Comparison of ENCODE assay signal across 14 cellular contexts in genomic region chr11:35211952-35212351, GRCh38.
A peak's percentile ranks its signal among the peaks of the same experiment; 100 is the strongest.
DNase-seq lines count a peak whose midpoint lies in the region; TF ChIP-seq lines count a peak whose summit lies in the region.
"Had no signal": no experiment of that assay in that cellular context is flagged by ENCODE, and none has a peak within 500 bp of the region (broad histone marks: within the 10 kb centered on the region; RNA-seq: fewer than 3 reads in every experiment).

No MANE protein-coding gene starts in this region.

- DNase-seq in CD1c-positive myeloid dendritic cell (ENCODE audit: extremely low spot score) = peak; percentile 95
- peak; percentile 69 for DNase-seq in NB4 (ENCODE audit: low read depth)
- no peak for DNase-seq in ascending aorta (ENCODE audit: low spot score in 2 of 2)
- no peak for DNase-seq in AG08395 (ENCODE audit: low spot score)
- DNase-seq in NCI-H2196 (lab: John Stamatoyannopoulos, UW; ENCODE audit: unreplicated experiment) = no peak
- no peak for DNase-seq in DMS153 (lab: John Stamatoyannopoulos, UW)
- no peak for DNase-seq in activated CD4-positive, alpha-beta T cell treated with anti-CD3 and anti-CD28 coated beads, Interleukin-2, amount 10 ng/mL, durations not matched to agents 7 days and 5 days
- DNase-seq: C1 segment of cervical spinal cord; islet precursor cell; stimulated activated CD4-positive, alpha-beta T cell treated with anti-CD3 and anti-CD28 coated beads, Interleukin-15, amount 100 ng/mL, for 24 hours; stimulated activated CD8-positive, alpha-beta memory T cell treated with anti-CD3 and anti-CD28 coated beads, Interleukin-4, amount 100 ng/mL, for 48 hours had no signal

- H3K4me1 Mint-ChIP-seq in activated CD4-positive, alpha-beta T cell treated with anti-CD3 and anti-CD28 coated beads, Interleukin-2, amount 10 ng/mL, durations not matched to agents 7 days and 5 days = peaks cover 42% of the 10 kb centered on the region

- TF ChIP-seq POLR2A in NB4 (IDR thresholded peaks at IDR 0.05; ENCODE audit: extremely low read depth, insufficient read length) = no peak

- peak overlapping the region; percentile 35 to 66 for H3K27ac ChIP-seq in ascending aorta
- H3K27ac ChIP-seq in neutrophil = peak overlapping the region; percentile 93
- H3K27ac ChIP-seq: KMS-11 had no signal

- H3K36me3 ChIP-seq in ascending aorta = peaks cover 14 to 56% of the 10 kb centered on the region in 2 donors
- H3K36me3 ChIP-seq in neutrophil = peaks cover 36% of the 10 kb centered on the region

- no peak overlapping the region for H3K27ac Mint-ChIP-seq in activated CD4-positive, alpha-beta T cell treated with anti-CD3 and anti-CD28 coated beads, Interleukin-2, amount 10 ng/mL, durations not matched to agents 7 days and 5 days
- H3K27ac Mint-ChIP-seq: activated T-helper 2 cell treated with anti-CD3 and anti-CD28 coated beads, Interferon-gamma antibody, Interleukin-2, Interleukin-4, amounts not matched to agents 10 μg/mL and 5 μg/mL and 100 μg/mL, durations not matched to agents 14 hours and 24 hours and 36 hours had no signal

- H3K4me3 Mint-ChIP-seq in activated CD4-positive, alpha-beta T cell treated with anti-CD3 and anti-CD28 coated beads, Interleukin-2, amount 10 ng/mL, durations not matched to agents 7 days and 5 days = no peak overlapping the region

- POLR2A ChIA-PET in activated CD4-positive, alpha-beta T cell treated with anti-CD3 and anti-CD28 coated beads, Interleukin-2, amount 10 ng/mL, durations not matched to agents 7 days and 5 days (lab: Charles Lee) = no interaction called here

- TF ChIP-seq CTCF in NB4 (IDR thresholded peaks at IDR 0.05; ENCODE audit: low read depth, low read length) (no peak), ascending aorta (IDR thresholded peaks at IDR 0.05) (no peak), neutrophil (IDR thresholded peaks at IDR 0.05) (no peak)

- no peak overlapping the region for H3K4me3 ChIP-seq in NB4 (ENCODE audit: low read depth, low read length)
- H3K4me3 ChIP-seq in ascending aorta = no peak overlapping the region
- H3K4me3 ChIP-seq in neutrophil (ENCODE audit: low read depth in 1 of 2, low read length in 1 of 2) = peak overlapping the region; percentile 18 to 38

- intact Hi-C loops in ascending aorta (cut with DNase I) = loop anchor here (5.0 kb wide), 1 partner anchor 40 kb away; no protein-coding TSS in a partner anchor

- CTCF ChIA-PET in activated CD4-positive, alpha-beta T cell treated with anti-CD3 and anti-CD28 coated beads, Interleukin-2, amount 10 ng/mL, durations not matched to agents 7 days and 5 days (lab: Charles Lee) = no interaction called here

- H3K36me3 Mint-ChIP-seq in activated CD4-positive, alpha-beta T cell treated with anti-CD3 and anti-CD28 coated beads, Interleukin-2, amount 10 ng/mL, durations not matched to agents 7 days and 5 days (ENCODE audit: low read depth) = peaks cover 97% of the 10 kb centered on the region

- H3K9me3 Mint-ChIP-seq in activated CD4-positive, alpha-beta T cell treated with anti-CD3 and anti-CD28 coated beads, Interleukin-2, amount 10 ng/mL, durations not matched to agents 7 days and 5 days = peaks cover 39% of the 10 kb centered on the region

- H3K4me1 ChIP-seq in ascending aorta (peaks cover 0 to 7% of the 10 kb centered on the region in 2 donors), neutrophil (ENCODE audit: control insufficient read depth in 1 of 2, insufficient read depth in 1 of 2, low read depth in 1 of 2, low read length in 1 of 2) (peaks cover 61 to 66% of the 10 kb centered on the region in 2 experiments)

- no peaks in the 10 kb centered on the region for H3K9me3 ChIP-seq in ascending aorta
- no peaks in the 10 kb centered on the region for H3K9me3 ChIP-seq in neutrophil

- H3K27me3 Mint-ChIP-seq in activated CD4-positive, alpha-beta T cell treated with anti-CD3 and anti-CD28 coated beads, Interleukin-2, amount 10 ng/mL, durations not matched to agents 7 days and 5 days = no peaks in the 10 kb centered on the region

- H3K27me3 ChIP-seq in ascending aorta = no peaks in the 10 kb centered on the region
- H3K27me3 ChIP-seq in neutrophil = no peaks in the 10 kb centered on the region

Comparison
In these comparisons a context has a peak if more than half of its experiments do, and no peak if none do; other contexts are left out.
1. DNase-seq: peak in CD1c-positive myeloid dendritic cell (single experiment) and NB4 (single experiment); none in ascending aorta (0 of 2), AG08395 (single experiment), NCI-H2196 (single experiment), DMS153 (single experiment) and activated CD4-positive, alpha-beta T cell treated with anti-CD3 and anti-CD28 coated beads, Interleukin-2, amount 10 ng/mL, durations not matched to agents 7 days and 5 days (single experiment).
2. H3K4me3 ChIP-seq: peak in neutrophil (2 of 2); none in NB4 (single experiment) and ascending aorta (0 of 2).